In the genomic region with DNA sequence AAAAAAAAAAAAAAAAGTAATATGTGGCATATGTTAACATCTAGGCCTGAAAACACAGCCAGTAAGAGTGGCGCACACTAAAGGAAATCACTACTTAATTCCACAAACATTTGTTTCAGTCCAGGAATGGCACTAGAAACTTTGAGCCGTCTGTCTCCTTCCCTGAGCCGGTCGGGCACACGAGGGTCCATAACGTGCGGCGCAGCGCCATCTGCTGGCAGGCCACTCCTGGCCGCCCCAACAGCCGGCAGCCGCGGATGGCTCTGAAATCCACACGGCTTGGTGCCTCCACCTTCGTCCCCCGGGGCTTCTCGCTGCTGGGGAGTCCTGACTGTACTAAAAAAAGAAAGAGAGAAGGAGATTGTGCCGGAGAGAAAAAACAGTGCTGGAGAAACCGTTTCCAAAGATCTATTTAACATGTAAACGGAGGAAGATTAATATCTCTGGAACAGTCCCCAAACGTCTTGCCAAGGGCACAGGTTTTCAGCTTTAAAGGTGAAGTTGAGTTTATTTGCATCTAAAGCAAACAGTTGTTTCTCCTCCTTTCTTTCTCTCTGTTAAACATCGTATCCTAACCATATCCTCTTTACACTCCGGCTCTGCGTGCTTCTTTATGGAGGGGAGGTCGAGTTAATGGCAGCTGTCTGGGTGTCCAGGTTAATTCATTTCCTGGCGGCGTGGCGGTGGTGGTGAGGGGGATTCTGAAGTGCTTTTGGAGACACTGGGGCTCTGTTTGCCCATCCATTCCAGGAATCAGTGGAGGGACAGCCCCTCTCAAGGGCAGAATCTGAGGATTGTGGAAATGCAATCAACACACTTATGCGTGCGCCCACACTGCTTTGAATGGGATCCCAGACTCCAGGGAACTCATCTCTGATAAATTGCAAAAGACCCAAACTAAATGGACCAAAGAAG, we compare ENCODE assay signal across 1 cellular context.
A peak's percentile ranks its signal among the peaks of the same experiment; 100 is the strongest.
TF ChIP-seq lines count a peak whose summit lies in the region.

No MANE protein-coding gene starts in this region.

TF ChIP-seq in HepG2, 621 proteins besides CTCF, POLR2A, EP300 and RAD21 (continued from another document and continues in another):
- 0 out of 2 replicates have a peak, but pooled peaks have one; percentile 82 for TF ChIP-seq FOXO4 (CRISPR knock-in tag; conservative IDR thresholded peaks at IDR 0.05)
- peak; percentile 56; the same call in 1 of the 2 replicates for TF ChIP-seq NFKB2 (CRISPR knock-in tag; IDR thresholded peaks at IDR 0.05; ENCODE audit: borderline replicate concordance)
- no peak for TF ChIP-seq ZNF33B (CRISPR knock-in tag; IDR thresholded peaks at IDR 0.05)
- TF ChIP-seq NAIF1 (CRISPR knock-in tag; IDR thresholded peaks at IDR 0.05; ENCODE audit: borderline replicate concordance) = no peak
- TF ChIP-seq TEAD3 (CRISPR knock-in tag; optimal IDR thresholded peaks at IDR 0.05; ENCODE audit: borderline replicate concordance) = peak; percentile 17
- 0 out of 2 replicates have a peak, but pooled peaks have one; percentile 62 for TF ChIP-seq RNF2 (conservative IDR thresholded peaks at IDR 0.05; ENCODE audit: low read depth)
- TF ChIP-seq ZNF296 (CRISPR knock-in tag; conservative IDR thresholded peaks at IDR 0.05) = no peak
- TF ChIP-seq ZNF672 (CRISPR knock-in tag; IDR thresholded peaks at IDR 0.05) = no peak
- peak; percentile 54 for TF ChIP-seq YY1 (IDR thresholded peaks at IDR 0.05; ENCODE audit: insufficient read depth, insufficient replicate concordance, low read depth, low read length)
- TF ChIP-seq KDM2A (CRISPR knock-in tag; IDR thresholded peaks at IDR 0.05; ENCODE audit: borderline replicate concordance, low read depth) = peak; percentile 81; the same call in 1 of the 2 replicates
- TF ChIP-seq ZNF317 (CRISPR knock-in tag; IDR thresholded peaks at IDR 0.05) = no peak
- 0 out of 2 replicates have a peak, but pooled peaks have one; percentile 51 for TF ChIP-seq ERF (CRISPR knock-in tag; IDR thresholded peaks at IDR 0.05)
- no peak for TF ChIP-seq SCMH1 (CRISPR knock-in tag; IDR thresholded peaks at IDR 0.05; ENCODE audit: borderline replicate concordance)
- TF ChIP-seq, protein P1, sequence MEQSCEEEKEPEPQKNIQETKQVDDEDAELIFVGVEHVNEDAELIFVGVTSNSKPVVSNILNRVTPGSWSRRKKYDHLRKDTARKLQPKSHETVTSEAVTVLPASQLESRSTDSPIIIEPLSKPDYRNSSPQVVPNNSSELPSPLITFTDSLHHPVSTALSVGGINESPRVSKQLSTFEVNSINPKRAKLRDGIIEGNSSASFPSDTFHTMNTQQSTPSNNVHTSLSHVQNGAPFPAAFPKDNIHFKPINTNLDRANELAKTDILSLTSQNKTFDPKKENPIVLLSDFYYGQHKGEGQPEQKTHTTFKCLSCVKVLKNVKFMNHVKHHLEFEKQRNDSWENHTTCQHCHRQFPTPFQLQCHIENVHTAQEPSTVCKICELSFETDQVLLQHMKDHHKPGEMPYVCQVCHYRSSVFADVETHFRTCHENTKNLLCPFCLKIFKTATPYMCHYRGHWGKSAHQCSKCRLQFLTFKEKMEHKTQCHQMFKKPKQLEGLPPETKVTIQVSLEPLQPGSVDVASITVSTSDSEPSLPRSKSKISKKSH (CRISPR knock-in tag; IDR thresholded peaks at IDR 0.05; ENCODE audit: borderline replicate concordance) = no peak
- peak; percentile 49; the same call in 1 of the 2 replicates for TF ChIP-seq SMC3 (IDR thresholded peaks at IDR 0.05; ENCODE audit: low read length)
- TF ChIP-seq NFE2 (CRISPR knock-in tag; IDR thresholded peaks at IDR 0.05) = no peak
- no peak for TF ChIP-seq ZNF407 (CRISPR knock-in tag; IDR thresholded peaks at IDR 0.05; ENCODE audit: not compliant biosample characterization)
- TF ChIP-seq, protein P2, sequence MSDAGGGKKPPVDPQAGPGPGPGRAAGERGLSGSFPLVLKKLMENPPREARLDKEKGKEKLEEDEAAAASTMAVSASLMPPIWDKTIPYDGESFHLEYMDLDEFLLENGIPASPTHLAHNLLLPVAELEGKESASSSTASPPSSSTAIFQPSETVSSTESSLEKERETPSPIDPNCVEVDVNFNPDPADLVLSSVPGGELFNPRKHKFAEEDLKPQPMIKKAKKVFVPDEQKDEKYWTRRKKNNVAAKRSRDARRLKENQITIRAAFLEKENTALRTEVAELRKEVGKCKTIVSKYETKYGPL (CRISPR knock-in tag; IDR thresholded peaks at IDR 0.05) = 0 out of 2 replicates have a peak, but pooled peaks have one; percentile 25
- TF ChIP-seq IRF2 (CRISPR knock-in tag; IDR thresholded peaks at IDR 0.05) = peak; percentile 60; the same call in 1 of the 2 replicates
- TF ChIP-seq ISL2 (CRISPR knock-in tag; IDR thresholded peaks at IDR 0.05) = 0 out of 2 replicates have a peak, but pooled peaks have one; percentile 18
- TF ChIP-seq ZNF776 (CRISPR knock-in tag; IDR thresholded peaks at IDR 0.05) = no peak
- TF ChIP-seq, protein P3, sequence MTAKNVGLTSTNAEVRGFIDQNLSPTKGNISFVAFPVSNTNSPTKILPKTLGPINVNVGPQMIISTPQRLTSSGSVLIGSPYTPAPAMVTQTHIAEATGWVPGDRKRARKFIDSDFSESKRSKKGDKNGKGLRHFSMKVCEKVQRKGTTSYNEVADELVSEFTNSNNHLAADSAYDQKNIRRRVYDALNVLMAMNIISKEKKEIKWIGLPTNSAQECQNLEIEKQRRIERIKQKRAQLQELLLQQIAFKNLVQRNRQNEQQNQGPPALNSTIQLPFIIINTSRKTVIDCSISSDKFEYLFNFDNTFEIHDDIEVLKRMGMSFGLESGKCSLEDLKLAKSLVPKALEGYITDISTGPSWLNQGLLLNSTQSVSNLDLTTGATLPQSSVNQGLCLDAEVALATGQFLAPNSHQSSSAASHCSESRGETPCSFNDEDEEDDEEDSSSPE (CRISPR knock-in tag; IDR thresholded peaks at IDR 0.05) = peak; percentile 17; the same call in 1 of the 2 replicates
- 0 out of 2 replicates have a peak, but pooled peaks have one; percentile 25 for TF ChIP-seq MED1 (CRISPR knock-in tag; IDR thresholded peaks at IDR 0.05)
- TF ChIP-seq BHLHE40 (IDR thresholded peaks at IDR 0.05; ENCODE audit: low read length) = peak; percentile 59; the same call in 1 of the 2 replicates
- peak; percentile 44; the same call in 1 of the 2 replicates for TF ChIP-seq FOXO1 (CRISPR knock-in tag; IDR thresholded peaks at IDR 0.05)
- TF ChIP-seq XRCC5 (optimal IDR thresholded peaks at IDR 0.05; ENCODE audit: low read length) = peak; percentile 86
- TF ChIP-seq ZNF724P (CRISPR knock-in tag; IDR thresholded peaks at IDR 0.05; ENCODE audit: borderline replicate concordance) = no peak
- TF ChIP-seq, protein P4, sequence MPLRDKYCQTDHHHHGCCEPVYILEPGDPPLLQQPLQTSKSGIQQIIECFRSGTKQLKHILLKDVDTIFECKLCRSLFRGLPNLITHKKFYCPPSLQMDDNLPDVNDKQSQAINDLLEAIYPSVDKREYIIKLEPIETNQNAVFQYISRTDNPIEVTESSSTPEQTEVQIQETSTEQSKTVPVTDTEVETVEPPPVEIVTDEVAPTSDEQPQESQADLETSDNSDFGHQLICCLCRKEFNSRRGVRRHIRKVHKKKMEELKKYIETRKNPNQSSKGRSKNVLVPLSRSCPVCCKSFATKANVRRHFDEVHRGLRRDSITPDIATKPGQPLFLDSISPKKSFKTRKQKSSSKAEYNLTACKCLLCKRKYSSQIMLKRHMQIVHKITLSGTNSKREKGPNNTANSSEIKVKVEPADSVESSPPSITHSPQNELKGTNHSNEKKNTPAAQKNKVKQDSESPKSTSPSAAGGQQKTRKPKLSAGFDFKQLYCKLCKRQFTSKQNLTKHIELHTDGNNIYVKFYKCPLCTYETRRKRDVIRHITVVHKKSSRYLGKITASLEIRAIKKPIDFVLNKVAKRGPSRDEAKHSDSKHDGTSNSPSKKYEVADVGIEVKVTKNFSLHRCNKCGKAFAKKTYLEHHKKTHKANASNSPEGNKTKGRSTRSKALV (CRISPR knock-in tag; IDR thresholded peaks at IDR 0.05) = 0 out of 2 replicates have a peak, but pooled peaks have one; percentile 34
- TF ChIP-seq GZF1 (CRISPR knock-in tag; IDR thresholded peaks at IDR 0.05) = no peak
- TF ChIP-seq, protein P5, sequence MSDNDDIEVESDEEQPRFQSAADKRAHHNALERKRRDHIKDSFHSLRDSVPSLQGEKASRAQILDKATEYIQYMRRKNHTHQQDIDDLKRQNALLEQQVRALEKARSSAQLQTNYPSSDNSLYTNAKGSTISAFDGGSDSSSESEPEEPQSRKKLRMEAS (IDR thresholded peaks at IDR 0.05) = peak; percentile 34; the same call in 1 of the 2 replicates
- TF ChIP-seq SOX6 (IDR thresholded peaks at IDR 0.05) = no peak
- no peak for TF ChIP-seq SOX6 (CRISPR knock-in tag; IDR thresholded peaks at IDR 0.05)
- TF ChIP-seq BRCA1 (CRISPR knock-in tag; IDR thresholded peaks at IDR 0.05) = 0 out of 2 replicates have a peak, but pooled peaks have one; percentile 36
- TF ChIP-seq ONECUT2 (CRISPR knock-in tag; IDR thresholded peaks at IDR 0.05) = no peak
- TF ChIP-seq ZNF574 (CRISPR knock-in tag; IDR thresholded peaks at IDR 0.05) = 0 out of 2 replicates have a peak, but pooled peaks have one; percentile 18
- TF ChIP-seq SALL1 (CRISPR knock-in tag; IDR thresholded peaks at IDR 0.05) = peak; percentile 68
- TF ChIP-seq NONO (IDR thresholded peaks at IDR 0.05) = no peak
- 0 out of 2 replicates have a peak, but pooled peaks have one; percentile 57 for TF ChIP-seq NONO (CRISPR knock-in tag; conservative IDR thresholded peaks at IDR 0.05)
- TF ChIP-seq LCORL (IDR thresholded peaks at IDR 0.05) = no peak
- 0 out of 2 replicates have a peak, but pooled peaks have one; percentile 44 for TF ChIP-seq LCORL (CRISPR knock-in tag; IDR thresholded peaks at IDR 0.05)
